Comparison of ENCODE assay signal across 8 cellular contexts in the genomic region with DNA sequence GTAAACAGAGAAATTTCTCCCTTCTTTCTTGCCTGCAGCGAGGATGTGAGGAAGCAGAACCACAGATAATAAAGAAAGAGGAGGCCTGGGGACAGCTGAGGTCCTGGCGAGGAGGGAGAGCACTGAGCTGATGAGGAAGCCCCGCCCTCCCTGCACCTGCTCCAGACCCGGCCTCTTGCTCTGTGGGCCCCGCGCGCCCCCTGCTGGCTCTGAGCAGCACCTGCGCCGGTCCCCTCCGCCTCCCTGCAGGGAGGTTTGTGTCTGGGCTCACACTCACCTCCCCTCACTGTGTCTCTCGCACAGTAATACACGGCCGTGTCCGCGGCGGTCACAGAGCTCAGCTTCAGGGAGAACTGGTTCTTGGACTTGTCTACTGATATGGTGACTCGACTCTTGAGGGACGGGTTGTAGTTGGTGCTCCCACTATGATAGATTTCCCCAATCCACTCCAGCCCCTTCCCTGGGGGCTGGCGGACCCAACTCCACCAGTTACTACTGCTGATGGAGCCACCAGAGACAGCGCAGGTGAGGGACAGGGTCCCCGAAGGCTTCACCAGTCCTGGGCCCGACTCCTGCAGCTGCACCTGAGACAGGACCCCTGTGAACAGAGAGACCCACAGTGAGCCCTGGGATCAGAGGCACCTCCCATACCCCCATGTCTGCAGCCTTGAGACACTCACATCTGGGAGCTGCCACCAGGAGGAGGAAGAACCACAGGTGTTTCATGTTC.
DNase-seq lines count a peak whose midpoint lies in the region; ATAC-seq, FAIRE-seq and TF ChIP-seq lines count a peak whose summit lies in the region.
"Not testable (repeated sequence)": the region's sequence is repeated elsewhere in the genome, so short reads cannot be mapped to it uniquely, and the experiment has no call there.

No MANE protein-coding gene starts in this region.

- H3K36me3 ChIP-seq in NT2/D1 (ENCODE audit: insufficient read depth, insufficient read length, low read length), result not testable (repeated sequence)

- H3K4me3 ChIP-seq in A549; GM12865 (ENCODE audit: low read depth, low read length); NT2/D1 (ENCODE audit: insufficient read length, low read depth): not testable (repeated sequence)

- H3K27me3 ChIP-seq in NT2/D1 (ENCODE audit: insufficient read depth, insufficient read length), result peaks cover 71% of the 10 kb centered on the region

- DNase-seq in A549 (ENCODE audit: low read depth in 1 of 2, low spot score in 1 of 2) (peak in 1 of 2 experiments; percentile 15), GM12865 (ENCODE audit: low read depth) (peak; percentile 71), M059J (ENCODE audit: low read depth) (peak; percentile 20), NT2/D1 (ENCODE audit: low read depth, low spot score) (peak; percentile 28), iPS-NIHi11 (ENCODE audit: low spot score) (peak; percentile 16)
- peak; percentile 65 for DNase-seq in activated CD4-positive, alpha-beta T cell treated with anti-CD3 and anti-CD28 coated beads for 1 hour
- DNase-seq in activated gamma-delta T cell treated with anti-CD3 and anti-CD28 coated beads, Interleukin-2, amount 50 U/mL, for 16 hours (ENCODE audit: low read depth), result peak; percentile 79
- peak; percentile 79 for DNase-seq in stimulated activated CD4-positive, alpha-beta T cell treated with anti-CD3 and anti-CD28 coated beads, Interleukin-4, amount 100 ng/mL, for 1 hour

- TF ChIP-seq CTCF in A549 (IDR thresholded peaks at IDR 0.05), result not testable (repeated sequence)
- peak; percentile 35 for TF ChIP-seq CTCF in GM12865 (IDR thresholded peaks at IDR 0.05; ENCODE audit: insufficient read depth, low read depth, low read length, missing control alignments)

- not testable (repeated sequence) for FAIRE-seq in A549 (lab: Jason Lieb, UNC)

- peak; percentile 19 to 25; a peak in 3 of 5 replicates for TF ChIP-seq RAD21 in A549 (conservative IDR thresholded peaks at IDR 0.05 in 1 of 2, IDR thresholded peaks at IDR 0.05 in 1 of 2)

- H3K4me2 ChIP-seq in A549, result not testable (repeated sequence)

- peak in 1 of 2 experiments; percentile 38; a peak in 1 of 6 replicates for ATAC-seq in A549

- WGBS in A549 (ENCODE audit: missing lambda C conversion rate), result 4% methylated on average over 4 of the region's 22 CpGs

- not testable (repeated sequence) for H3K27ac ChIP-seq in A549

- TF ChIP-seq POLR2A in A549 (IDR thresholded peaks at IDR 0.05; ENCODE audit: low read length), result not testable (repeated sequence)

- not testable (repeated sequence) for TF ChIP-seq EP300 in A549 (IDR thresholded peaks at IDR 0.05)

- not testable (repeated sequence) for H3K9me3 ChIP-seq in A549; NT2/D1 (ENCODE audit: insufficient read depth, low read length)

- CTCF ChIA-PET in A549 (lab: Yijun Ruan, JAX), result interaction anchor here (1.7 kb wide), 1 partner anchor 16 kb away, joined by 3 read pairs; no protein-coding TSS in a partner anchor

- POLR2A ChIA-PET in A549 (lab: Yijun Ruan, JAX), result not testable (repeated sequence)

- not testable (repeated sequence) for H3K4me1 ChIP-seq in A549; NT2/D1 (ENCODE audit: insufficient read depth, insufficient read length)

- H3K9ac ChIP-seq in NT2/D1 (ENCODE audit: insufficient read length, low read depth), result not testable (repeated sequence)

TF ChIP-seq in A549, 52 proteins besides CTCF, POLR2A, EP300 and RAD21:
- TF ChIP-seq SMC3 (IDR thresholded peaks at IDR 0.05), result 0 out of 3 replicates have a peak, but pooled peaks have one; percentile 7
